Comparison of ENCODE assay signal across 8 cellular contexts in the genomic region with DNA sequence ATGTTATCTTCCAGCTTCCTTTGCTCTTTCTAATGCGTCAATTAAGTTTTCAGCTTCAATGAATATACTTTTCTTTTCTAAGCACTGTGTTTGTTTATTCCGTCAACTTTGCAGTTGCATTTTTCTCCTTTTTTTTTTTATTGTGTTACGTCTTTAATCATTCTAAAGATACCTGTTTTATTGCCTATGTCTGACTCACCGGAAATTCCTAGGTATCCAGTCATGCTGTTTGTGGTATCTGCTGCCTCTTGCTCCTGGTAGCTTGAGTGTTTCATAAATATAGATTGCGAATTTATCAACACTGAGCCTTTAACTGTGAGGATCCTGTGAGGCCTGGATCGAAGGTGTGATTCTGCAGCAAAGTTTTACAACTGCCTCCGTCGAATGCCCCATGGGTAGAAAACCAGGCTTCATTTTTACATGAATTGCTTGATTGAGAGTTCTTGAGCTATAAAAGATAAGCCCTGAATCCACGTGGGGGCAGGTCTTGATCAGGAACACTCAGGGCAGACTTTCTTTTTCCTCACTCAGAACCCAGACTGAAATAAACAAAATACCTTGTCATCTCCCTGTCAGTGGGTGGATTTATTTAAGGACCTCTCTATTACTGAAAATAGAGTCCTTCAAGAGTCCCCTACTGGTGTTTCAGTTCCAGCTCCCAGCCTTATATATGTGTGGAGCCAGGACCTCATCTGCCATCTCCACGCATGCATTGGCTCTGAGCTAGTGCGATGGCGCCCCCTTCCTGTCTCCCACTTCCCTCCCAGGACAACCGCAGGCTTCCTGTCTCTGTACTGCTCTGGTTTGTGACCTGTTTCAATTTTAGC.
DNase-seq lines count a peak whose midpoint lies in the region; ATAC-seq and TF ChIP-seq lines count a peak whose summit lies in the region.

No MANE protein-coding gene starts in this region.

- peak overlapping the region in 1 of 5 experiments; percentile 67 for H3K27ac Mint-ChIP-seq in brain

- no peak overlapping the region for H3K27ac ChIP-seq in lung (ENCODE audit: low read depth in 1 of 2, low read length in 1 of 2)

- DNase-seq in DMS153 (lab: John Stamatoyannopoulos, UW) (peak; percentile 51), NCI-H748 treated with DMSO at 0.1 percent for 48 hours (lab: John Stamatoyannopoulos, UW) (peak; percentile 31), lung (ENCODE audit: low spot score) (no peak), inferior parietal cortex (ENCODE audit: extremely low spot score) (no peak), mucosa of gallbladder (ENCODE audit: low spot score) (no peak)

- no peaks in the 10 kb centered on the region for H3K27me3 ChIP-seq in lung (ENCODE audit: control insufficient read depth, insufficient read depth)

- ATAC-seq in GM21717 (IDR thresholded peaks at IDR 0.05; ENCODE audit: unreplicated experiment): peak; percentile 61
- peak; percentile 6 for ATAC-seq in lung (ENCODE audit: insufficient read depth, low FRiP score)
- ATAC-seq in GM18909 (IDR thresholded peaks at IDR 0.05; ENCODE audit: poor library complexity, unreplicated experiment): no peak

- H3K36me3 Mint-ChIP-seq in brain: no peaks in the 10 kb centered on the region

- WGBS in lung, 2 donors: 59 to 60% methylated on average over 13 of the region's 13 CpGs

- H3K4me1 Mint-ChIP-seq in brain: peaks cover 19% of the 10 kb centered on the region

- no peaks in the 10 kb centered on the region for H3K36me3 ChIP-seq in lung (ENCODE audit: control insufficient read depth in 2 of 2, insufficient read depth in 2 of 2, low read length in 2 of 2)

- H3K9me3 Mint-ChIP-seq in brain: peaks cover 0 to 17% (median 0%) of the 10 kb centered on the region in 5 experiments

- H3K4me3 Mint-ChIP-seq in brain: no peak overlapping the region

- H3K9me3 ChIP-seq in lung (ENCODE audit: control insufficient read depth in 2 of 2, insufficient read depth in 1 of 2, low read length in 1 of 2): no peaks in the 10 kb centered on the region

- H3K27me3 Mint-ChIP-seq in brain: peaks cover 15% of the 10 kb centered on the region

- H3K4me3 ChIP-seq in lung: no peak overlapping the region

- TF ChIP-seq CTCF in brain (conservative IDR thresholded peaks at IDR 0.05) (peak; percentile 18 to 29), lung (IDR thresholded peaks at IDR 0.05; ENCODE audit: control extremely low read depth, extremely low read depth) (no peak)

- peaks cover 0 to 5% of the 10 kb centered on the region in 2 donors for H3K4me1 ChIP-seq in lung (ENCODE audit: control insufficient read depth in 2 of 2, insufficient read depth in 2 of 2, low read length in 2 of 2)

Comparison
In these comparisons a context has a peak if more than half of its experiments do, and no peak if none do; other contexts are left out.
1. DNase-seq: peak in DMS153 (single experiment) and NCI-H748 treated with DMSO at 0.1 percent for 48 hours (single experiment); none in lung (single experiment), inferior parietal cortex (single experiment) and mucosa of gallbladder (single experiment).